ENCODE assay signal across 9 cellular contexts in genomic region chr3:16883726-16884083, GRCh38. TPM values are rescaled to one million over a fixed set of nuclear protein-coding genes. Genes with fewer than 3 reads are reported as not detected.
DNase-seq lines count a peak whose midpoint lies in the region; ATAC-seq, FAIRE-seq and TF ChIP-seq lines count a peak whose summit lies in the region.
"Had no signal": no experiment of that assay in that cellular context is flagged by ENCODE, and none has a peak within 500 bp of the region (broad histone marks: within the 10 kb centered on the region; RNA-seq: fewer than 3 reads in every experiment).

No MANE protein-coding gene starts in this region.

- no peak for DNase-seq in activated naive CD4-positive, alpha-beta T cell treated with anti-CD3 and anti-CD28 coated beads for 36 hours
- no peak for DNase-seq in activated naive CD4-positive, alpha-beta T cell treated with Interleukin-2 at 50 U/mL for 16 hours
- DNase-seq in K562 (ENCODE audit: extremely low read depth in 1 of 4, low spot score in 3 of 4) (no peak), mesenchymal stem cell (no peak), transverse colon (no peak), cerebellar nuclear complex (lab: John Stamatoyannopoulos, UW) (no peak)

- H3K9me3 ChIP-seq in K562 (replicated peaks; ENCODE audit: control insufficient read depth, insufficient read depth, low read depth, low read length) (no peaks in the 10 kb centered on the region), mesenchymal stem cell (ENCODE audit: control insufficient read depth, low read length) (no peaks in the 10 kb centered on the region), transverse colon (no peaks in the 10 kb centered on the region)

- H3K4ac ChIP-seq in mesenchymal stem cell (ENCODE audit: low read depth in 1 of 2, low read length in 2 of 2), result peak overlapping the region in 1 of 2 experiments; percentile 21

- in situ Hi-C loops in K562 (cut with MboI), result no loop called here
- in situ Hi-C loops in transverse colon (cut with MboI; ENCODE audit: low pct_ligation_motif_present in 1 of 4, low pct_unique_long_range_greater_than_20kb in 1 of 4, low sequenced_read_pairs in 3 of 4), result no loop called here

- no peaks in the 10 kb centered on the region for H3K9me3 Mint-ChIP-seq in activated naive CD4-positive, alpha-beta T cell treated with anti-CD3 and anti-CD28 coated beads for 36 hours

- ATAC-seq in K562 (no peak), GM21576 (IDR thresholded peaks at IDR 0.05; ENCODE audit: unreplicated experiment) (no peak), HG03097 (IDR thresholded peaks at IDR 0.05; ENCODE audit: low FRiP score, unreplicated experiment) (no peak)

- H3K27ac Mint-ChIP-seq in activated naive CD4-positive, alpha-beta T cell treated with anti-CD3 and anti-CD28 coated beads for 36 hours, result peak overlapping the region; percentile 31

- TF ChIP-seq CTCF in K562 (IDR thresholded peaks at IDR 0.05 in 2 of 3, conservative IDR thresholded peaks at IDR 0.05 in 1 of 3; ENCODE audit: insufficient read depth in 2 of 3, low read depth in 1 of 3, low read length in 3 of 3) (no peak), transverse colon (IDR thresholded peaks at IDR 0.05) (no peak)

- POLR2A ChIA-PET in K562 (lab: Yijun Ruan, JAX), result interaction anchor here (0.6 kb wide), 1 partner anchor 399 kb away, joined by 3 read pairs; no protein-coding TSS in a partner anchor

- H3K27me3 Mint-ChIP-seq in activated naive CD4-positive, alpha-beta T cell treated with anti-CD3 and anti-CD28 coated beads for 36 hours (ENCODE audit: low read depth), result no peaks in the 10 kb centered on the region

- H3K27ac ChIP-seq in K562 (ENCODE audit: extremely low read depth, low read depth, low read length), result no peak overlapping the region
- H3K27ac ChIP-seq in mesenchymal stem cell (ENCODE audit: low read length, poor library complexity, severe bottlenecking), result no peak overlapping the region
- H3K27ac ChIP-seq in transverse colon, result peak overlapping the region; percentile 89 to 95 (median 92)
- H3K27ac ChIP-seq: RWPE1 had no signal

- peak overlapping the region; percentile 68 for H3K4me3 Mint-ChIP-seq in activated naive CD4-positive, alpha-beta T cell treated with anti-CD3 and anti-CD28 coated beads for 36 hours

- H3K36me3 ChIP-seq in K562 (ENCODE audit: control insufficient read depth, insufficient read depth, low read length) (no peaks in the 10 kb centered on the region), mesenchymal stem cell (ENCODE audit: control insufficient read depth in 1 of 2, insufficient read depth in 2 of 2, low read depth in 1 of 2, low read length in 2 of 2) (no peaks in the 10 kb centered on the region), transverse colon (no peaks in the 10 kb centered on the region)

- TF ChIP-seq POLR2A in K562 (conservative IDR thresholded peaks at IDR 0.05), result no peak
- TF ChIP-seq POLR2A in transverse colon (IDR thresholded peaks at IDR 0.05), result no peak

- peak overlapping the region in 1 of 2 experiments; percentile 66 for H3K18ac ChIP-seq in mesenchymal stem cell (ENCODE audit: low read depth in 1 of 2, low read length in 2 of 2)

- no peak overlapping the region for H2AK5ac ChIP-seq in mesenchymal stem cell (ENCODE audit: low read length, severe bottlenecking)

- peaks cover 1% of the 10 kb centered on the region for H3K79me1 ChIP-seq in mesenchymal stem cell (replicated peaks; ENCODE audit: low read length, poor library complexity, severe bottlenecking)

- FAIRE-seq in K562 (lab: Jason Lieb, UNC), result no peak

- intact Hi-C loops in activated naive CD4-positive, alpha-beta T cell treated with anti-CD3 and anti-CD28 coated beads for 36 hours (cut with micrococcal nuclease), result loop anchor here (1.0 to 10.0 kb wide), 4 partner anchors 149 to 1561 kb away; partner anchors contain the start of gene TBC1D5
- intact Hi-C loops in K562 (cut with micrococcal nuclease), result loop anchor here (2.0 kb wide), 1 partner anchor 149 kb away; no protein-coding TSS in a partner anchor
- intact Hi-C loops in transverse colon (cut with DNase I; ENCODE audit: low total_unique reads), result no loop called here

- WGBS in K562 (ENCODE audit: insufficient coverage, low coverage, missing lambda C conversion rate), result 64% methylated on average over 13 of the region's 16 CpGs
- WGBS in mesenchymal stem cell, result 42% methylated on average over 16 of the region's 16 CpGs
- WGBS in transverse colon (ENCODE audit: low coverage in 1 of 2), 2 donors, result 70% methylated on average over 16 of the region's 16 CpGs; no CpG with 5 or more reads in 1 of the 2 donors

- H3K9ac ChIP-seq in K562 (ENCODE audit: insufficient read depth in 1 of 2, low read depth in 2 of 2, low read length in 2 of 2) (no peak overlapping the region), mesenchymal stem cell (ENCODE audit: low read length) (peak overlapping the region; percentile 88)

- H3K14ac ChIP-seq in mesenchymal stem cell (ENCODE audit: low read length in 2 of 2), result no peak overlapping the region

- H3K4me1 ChIP-seq in K562 (replicated peaks in 1 of 2; ENCODE audit: control insufficient read depth in 2 of 2, insufficient read depth in 2 of 2, low read length in 2 of 2) (peaks cover 0 to 17% of the 10 kb centered on the region in 2 experiments; a peak in 3 of 5 replicates), mesenchymal stem cell (ENCODE audit: control insufficient read depth, insufficient read depth, low read depth, low read length) (peaks cover 9% of the 10 kb centered on the region), transverse colon (peaks cover 0 to 23% (median 10%) of the 10 kb centered on the region in 4 donors)

- H2AFZ ChIP-seq in K562 (ENCODE audit: low read depth, low read length) (no peak overlapping the region), mesenchymal stem cell (ENCODE audit: low read depth, low read length) (peak overlapping the region; percentile 20)

- H3K4me2 ChIP-seq in K562 (ENCODE audit: insufficient read depth, low read length), result no peak overlapping the region
- peak overlapping the region; percentile 90 for H3K4me2 ChIP-seq in mesenchymal stem cell (ENCODE audit: low read length, poor library complexity, severe bottlenecking)

- no peaks in the 10 kb centered on the region for H4K20me1 ChIP-seq in K562 (replicated peaks; ENCODE audit: control insufficient read depth, insufficient read depth, low read length)

- no peaks in the 10 kb centered on the region for H3K79me2 ChIP-seq in K562 (ENCODE audit: control insufficient read depth, insufficient read depth, low read length)

- H3K36me3 Mint-ChIP-seq in activated naive CD4-positive, alpha-beta T cell treated with anti-CD3 and anti-CD28 coated beads for 36 hours (ENCODE audit: low read depth), result peaks cover 1% of the 10 kb centered on the region

- BruUV-seq in K562 (replicated peaks; lab: Mats Ljungman, UMichigan), result no TSS peak

- no peak overlapping the region for H2BK5ac ChIP-seq in mesenchymal stem cell (ENCODE audit: low read depth, low read length, poor library complexity, severe bottlenecking)

- H3K4me3 ChIP-seq in K562, result no peak overlapping the region
- H3K4me3 ChIP-seq in mesenchymal stem cell (ENCODE audit: insufficient read depth in 1 of 2, low read depth in 1 of 2, low read length in 2 of 2), result peak overlapping the region in 1 of 2 experiments; percentile 91
- peak overlapping the region in 3 of 4 donors; percentile 66 to 90 (median 89) for H3K4me3 ChIP-seq in transverse colon

- no peak overlapping the region for H2BK120ac ChIP-seq in mesenchymal stem cell (ENCODE audit: low read depth, low read length)

- H2BK12ac ChIP-seq in mesenchymal stem cell (ENCODE audit: low read length in 2 of 2), result peak overlapping the region in 1 of 2 experiments; percentile 54

- H4K91ac ChIP-seq in mesenchymal stem cell (ENCODE audit: low read length), result no peak overlapping the region

- no peak for TF ChIP-seq RAD21 in K562 (CRISPR knock-in tag; conservative IDR thresholded peaks at IDR 0.05 in 1 of 2, IDR thresholded peaks at IDR 0.05 in 1 of 2)

- peak overlapping the region; percentile 1 for H4K8ac ChIP-seq in mesenchymal stem cell (ENCODE audit: low read length)

- TF ChIP-seq EP300 in K562 (IDR thresholded peaks at IDR 0.05; ENCODE audit: low read length) (no peak), transverse colon (IDR thresholded peaks at IDR 0.05; ENCODE audit: low read depth) (no peak)

- H3K27me3 ChIP-seq in K562 (ENCODE audit: control insufficient read depth in 2 of 2, insufficient read depth in 2 of 2, low read length in 2 of 2) (peaks cover 24 to 31% of the 10 kb centered on the region in 2 experiments), mesenchymal stem cell (ENCODE audit: control insufficient read depth in 1 of 2, insufficient read depth in 1 of 2, low read length in 2 of 2) (peaks cover 0 to 14% of the 10 kb centered on the region in 2 experiments), transverse colon (no peaks in the 10 kb centered on the region)

- peaks cover 12% of the 10 kb centered on the region for H3K4me1 Mint-ChIP-seq in activated naive CD4-positive, alpha-beta T cell treated with anti-CD3 and anti-CD28 coated beads for 36 hours (ENCODE audit: low read depth)

- CTCF ChIA-PET in activated naive CD4-positive, alpha-beta T cell treated with anti-CD3 and anti-CD28 coated beads for 36 hours (lab: Charles Lee), result interaction anchor here (0.9 to 2.2 kb wide), 16 partner anchors 11 to 351 kb away, joined by 3 to 10 read pairs (median 4); no protein-coding TSS in a partner anchor
- CTCF ChIA-PET in K562 (lab: Yijun Ruan, JAX; ENCODE audit: low intra/inter-chr PET ratio), result no interaction called here

- no peaks in the 10 kb centered on the region for H3K9me1 ChIP-seq in K562 (ENCODE audit: control insufficient read depth, insufficient read depth, low read length)

- no peak overlapping the region for H2BK15ac ChIP-seq in mesenchymal stem cell (ENCODE audit: low read depth, poor library complexity, severe bottlenecking)

- H3K23ac ChIP-seq in mesenchymal stem cell (ENCODE audit: low read length in 2 of 2), result peak overlapping the region in 1 of 2 experiments; percentile 11

RNA-seq across cellular contexts. Expression of gene PLCL2, which starts 1.1 kb away (rescaled TPM):
- 10 to 100 TPM; 19.9 to 20.5 TPM for total RNA-seq in activated naive CD4-positive, alpha-beta T cell treated with anti-CD3 and anti-CD28 coated beads for 36 hours
- 0.12 and 0.46 TPM in 2 replicates for total RNA-seq in K562 (2011; cell fraction: chromatin; rRNA removed; ENCODE audit: low replicate concordance)
- 0.33 and 0.39 TPM in 2 replicates for total RNA-seq in K562 (2011; cell fraction: nucleolus; rRNA removed)
- 0.31 and 0.37 TPM in 2 replicates for total RNA-seq in K562 (2011; cell fraction: nucleoplasm; rRNA removed)
- total RNA-seq in K562 (2014; rRNA removed) (0.04 and 0.09 TPM in 2 replicates), K562 (2014; rRNA removed; fragmentation: Illumina TruSeq; extraction: Trizol) (0.10 and 0.11 TPM in 2 replicates), K562 (2015; rRNA removed; fragmentation: Illumina TruSeq; extraction: Trizol) (0.11 TPM in 2 replicates), K562 (2021) (0.18 and 0.20 TPM in 2 replicates), transverse colon (10 to 100 TPM; 17.2 to 41.4 (median 35.9) TPM)
- polyA plus RNA-seq in K562 (2011; rRNA removed) (0.11 and 0.17 TPM in 2 replicates), K562 (2014; fragmentation: Illumina TruSeq; extraction: Trizol) (0.06 and 0.09 TPM in 2 replicates), K562 (2014; fragmentation: Nextera tagmentation; extraction: Ambion mirVana) (under 1 TPM in 1 of 2 experiments, not detected in 1; 0.03 TPM), K562 (2014; rRNA removed) (not detected in 2 replicates)
- 0.07 and 0.10 TPM in 2 replicates for polyA plus RNA-seq in K562 (2011; cell fraction: cytosol; rRNA removed)
- 0.14 and 0.15 TPM in 2 replicates for polyA plus RNA-seq in K562 (2011; cell fraction: nucleus; rRNA removed)
- polyA plus RNA-seq in K562 (2012), result 0.05 and 0.08 TPM in 2 replicates
- 0.53 and 0.54 TPM in 2 replicates for polyA minus RNA-seq in K562 (2011; rRNA and poly(A)+ RNA removed)
- 0.29 TPM in 1 of 2 replicates, not detected in the other for polyA minus RNA-seq in K562 (2011; cell fraction: cytosol; rRNA and poly(A)+ RNA removed)
- polyA minus RNA-seq in K562 (2011; cell fraction: nucleus; rRNA and poly(A)+ RNA removed), result 0.40 and 0.56 TPM in 2 replicates
- 0.65 TPM for polyA plus RNA-seq in mesenchymal stem cell (2013, experiment 1 of 2)
- 0.51 TPM for polyA plus RNA-seq in mesenchymal stem cell (2013, experiment 2 of 2)

Comparison
In these comparisons a context has a peak if more than half of its experiments do, and no peak if none do; other contexts are left out.
1. H3K27ac ChIP-seq: peak in transverse colon (4 of 4); none in K562 (single experiment) and mesenchymal stem cell (single experiment).
2. RNA of gene PLCL2, which starts 1.1 kb away (total RNA-seq): 17.2 to 41.4 TPM in transverse colon and 19.9 to 20.5 TPM in activated naive CD4-positive, alpha-beta T cell treated with anti-CD3 and anti-CD28 coated beads for 36 hours; 0.04 to 0.46 TPM in K562; every median in the first group is over 10 times any median in the second.